In the genomic region with DNA sequence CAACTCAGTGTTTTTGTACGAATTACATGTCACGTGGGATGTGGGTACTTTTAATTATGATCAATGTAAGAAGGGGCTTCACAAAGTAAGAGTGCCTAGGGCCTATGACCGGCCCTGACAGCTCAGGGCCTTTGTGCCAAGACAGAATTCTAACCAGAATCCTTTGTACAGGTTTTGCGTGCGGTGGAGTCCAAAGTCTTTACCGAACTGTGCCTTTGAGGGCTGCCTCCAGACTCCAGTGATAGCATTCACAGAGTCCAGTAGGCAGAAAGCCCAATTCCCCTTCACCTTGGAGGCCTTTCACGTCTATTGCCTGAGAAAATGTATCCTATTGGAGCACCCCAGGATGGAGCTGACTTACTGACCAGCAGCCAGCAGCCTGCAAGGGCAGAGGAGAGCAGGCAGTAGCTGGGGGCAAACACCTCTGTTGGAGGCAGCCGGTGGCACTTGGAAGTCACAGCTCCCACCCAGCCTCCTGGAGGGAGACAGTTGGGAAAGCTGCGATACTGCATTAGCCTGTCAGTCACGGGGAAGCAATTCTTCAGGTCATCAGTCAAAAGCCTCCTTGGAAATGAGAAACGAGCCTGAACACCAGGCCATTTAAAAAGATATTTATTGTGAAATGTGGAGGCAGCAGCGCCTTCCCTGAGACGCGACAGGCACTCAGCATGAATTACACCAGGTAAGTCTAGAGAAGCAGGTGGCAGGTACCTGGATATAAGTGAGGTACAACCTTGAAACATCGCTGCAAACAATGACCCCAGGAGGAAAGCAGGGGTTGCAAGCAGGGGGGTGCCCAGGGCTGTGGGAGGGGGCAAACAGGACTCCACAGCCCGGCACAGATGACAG, we compare ENCODE assay signal across 22 cellular contexts.
"Had no signal": no experiment of that assay in that cellular context is flagged by ENCODE, and none has a peak within 500 bp of the region (broad histone marks: within the 10 kb centered on the region; RNA-seq: fewer than 3 reads in every experiment).

No MANE protein-coding gene starts in this region.

- H3K9me3 ChIP-seq: SJSA1 had no signal

- H3K36me3 ChIP-seq: SJSA1 had no signal

- H3K27ac ChIP-seq: SJSA1, SK-N-MC had no signal

- H3K4me3 ChIP-seq: SJSA1, SK-N-MC had no signal

- H3K27me3 ChIP-seq: SJSA1 had no signal

- DNase-seq: KBM-7, MV-4-11, NCI-H1048, NCI-H1105, NCI-H1417, NCI-H1436 treated with DMSO at 0.1 percent for 48 hours, NCI-H1694, NCI-H187 treated with DMSO at 0.1 percent for 48 hours, NCI-H2029 treated with DMSO at 0.1 percent for 48 hours, NCI-H2171, NCI-H226, NCI-H446, NCI-H510A, NCI-H524 treated with DMSO at 0.1 percent for 48 hours, NCI-H69, NCI-H774, Right ventricle myocardium superior, RPMI8226, SIG-M5 had no signal

- FAIRE-seq: RCC 7860 had no signal

- H3K4me1 ChIP-seq: SJSA1 had no signal
